In the genomic region with DNA sequence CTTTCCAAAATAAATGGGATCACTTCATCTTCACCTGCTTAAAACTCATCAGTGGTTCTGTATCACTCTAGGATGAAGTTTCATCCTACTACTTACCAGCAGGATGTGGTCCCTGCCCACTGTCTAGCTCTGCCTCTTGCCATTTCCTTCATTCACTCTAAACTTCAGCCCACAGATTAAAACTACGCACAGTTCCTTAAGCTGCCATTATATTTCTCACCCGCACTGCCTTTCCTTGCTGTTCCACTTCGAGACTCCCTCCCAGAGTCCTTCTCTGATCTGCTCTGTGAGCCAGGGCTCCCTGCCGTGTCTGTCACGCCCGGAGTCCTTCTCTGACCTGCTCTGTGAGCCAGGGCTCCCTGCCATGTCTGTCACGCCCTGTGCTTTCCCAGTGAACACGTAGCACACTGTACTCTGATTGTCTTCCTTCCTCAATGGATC, we compare ENCODE assay signal across 1 cellular context.
TF ChIP-seq lines count a peak whose summit lies in the region.

No MANE protein-coding gene starts in this region.

TF ChIP-seq in HCT116, 20 proteins besides CTCF, POLR2A, EP300 and RAD21 (continued from another document):
- TF ChIP-seq, protein P1, sequence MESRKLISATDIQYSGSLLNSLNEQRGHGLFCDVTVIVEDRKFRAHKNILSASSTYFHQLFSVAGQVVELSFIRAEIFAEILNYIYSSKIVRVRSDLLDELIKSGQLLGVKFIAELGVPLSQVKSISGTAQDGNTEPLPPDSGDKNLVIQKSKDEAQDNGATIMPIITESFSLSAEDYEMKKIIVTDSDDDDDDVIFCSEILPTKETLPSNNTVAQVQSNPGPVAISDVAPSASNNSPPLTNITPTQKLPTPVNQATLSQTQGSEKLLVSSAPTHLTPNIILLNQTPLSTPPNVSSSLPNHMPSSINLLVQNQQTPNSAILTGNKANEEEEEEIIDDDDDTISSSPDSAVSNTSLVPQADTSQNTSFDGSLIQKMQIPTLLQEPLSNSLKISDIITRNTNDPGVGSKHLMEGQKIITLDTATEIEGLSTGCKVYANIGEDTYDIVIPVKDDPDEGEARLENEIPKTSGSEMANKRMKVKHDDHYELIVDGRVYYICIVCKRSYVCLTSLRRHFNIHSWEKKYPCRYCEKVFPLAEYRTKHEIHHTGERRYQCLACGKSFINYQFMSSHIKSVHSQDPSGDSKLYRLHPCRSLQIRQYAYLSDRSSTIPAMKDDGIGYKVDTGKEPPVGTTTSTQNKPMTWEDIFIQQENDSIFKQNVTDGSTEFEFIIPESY (IDR thresholded peaks at IDR 0.05; ENCODE audit: extremely low read depth, insufficient replicate concordance, low read length): no peak
TF ChIP-seq in HCT116: peak in this region for 0.
